ENCODE assay signal across 8 cellular contexts in genomic region chr20:544153-544725, GRCh38. TPM values are rescaled to one million over a fixed set of nuclear protein-coding genes. Genes with fewer than 3 reads are reported as not detected.
DNase-seq lines count a peak whose midpoint lies in the region; FAIRE-seq and TF ChIP-seq lines count a peak whose summit lies in the region.
"Had no signal": no experiment of that assay in that cellular context is flagged by ENCODE, and none has a peak within 500 bp of the region (broad histone marks: within the 10 kb centered on the region; RNA-seq: fewer than 3 reads in every experiment).

No MANE protein-coding gene starts in this region.

- peak overlapping the region; percentile 89 for H3K4me3 ChIP-seq in Jurkat, Clone E6-1 (ENCODE audit: low read length)
- H3K4me3 ChIP-seq in adipocyte (ENCODE audit: low read length), result peak overlapping the region; percentile 92
- peak overlapping the region; percentile 81 to 85 for H3K4me3 ChIP-seq in kidney (ENCODE audit: low read length in 2 of 2)

- no peak for FAIRE-seq in kidney (lab: Jason Lieb, UNC)
- FAIRE-seq: frontal cortex had no signal

- H3K4me1 ChIP-seq in adipocyte (ENCODE audit: control insufficient read depth, insufficient read depth, low read length) (peaks cover 36% of the 10 kb centered on the region), kidney (ENCODE audit: control insufficient read depth in 1 of 2, insufficient read depth in 1 of 2, low read depth in 1 of 2, low read length in 2 of 2) (peaks cover 17 to 31% of the 10 kb centered on the region in 2 donors)

- no peak for TF ChIP-seq CTCF in kidney (IDR thresholded peaks at IDR 0.05; ENCODE audit: borderline replicate concordance, extremely low read depth, insufficient read depth)

- H3K27ac ChIP-seq in kidney (ENCODE audit: low read depth in 2 of 2, low read length in 2 of 2), result peak overlapping the region; percentile 93 to 96
- peak overlapping the region; percentile 89 for H3K27ac ChIP-seq in substantia nigra (ENCODE audit: low read depth, low read length, poor library complexity, severe bottlenecking)

- H3K9ac ChIP-seq in adipocyte (ENCODE audit: low read length) (peak overlapping the region; percentile 98), kidney (ENCODE audit: low read length in 2 of 2) (peak overlapping the region in 1 of 2 donors; percentile 87)

- intact Hi-C loops in kidney (cut with DNase I), result no loop called here

- no peaks in the 10 kb centered on the region for H3K9me3 ChIP-seq in adipocyte (ENCODE audit: control insufficient read depth, low read length)
- no peaks in the 10 kb centered on the region for H3K9me3 ChIP-seq in kidney (ENCODE audit: control insufficient read depth in 1 of 2, low read length in 2 of 2)

- DNase-seq in Jurkat, Clone E6-1 (ENCODE audit: low read depth, low spot score), result no peak
- DNase-seq in adipocyte (ENCODE audit: low read depth) (no peak), kidney (no peak), substantia nigra (lab: John Stamatoyannopoulos, UW) (no peak), NCI-H1092 (lab: John Stamatoyannopoulos, UW) (no peak), Kasumi-1 (lab: John Stamatoyannopoulos, UW) (no peak), NCI-H748 (lab: John Stamatoyannopoulos, UW; ENCODE audit: unreplicated experiment) (no peak)

- H3K36me3 ChIP-seq in adipocyte (ENCODE audit: control insufficient read depth, insufficient read depth, low read length, severe bottlenecking), result no peaks in the 10 kb centered on the region
- no peaks in the 10 kb centered on the region for H3K36me3 ChIP-seq in kidney (ENCODE audit: control insufficient read depth in 1 of 2, insufficient read depth in 2 of 2, low read length in 2 of 2)

- H3K27me3 ChIP-seq in adipocyte (replicated peaks; ENCODE audit: control insufficient read depth, insufficient read depth, low read length), result peaks cover 11% of the 10 kb centered on the region

RNA-seq across cellular contexts. Expression of gene CSNK2A1, which starts 0.6 kb away (rescaled TPM):
- 124 TPM for polyA plus RNA-seq in Jurkat, Clone E6-1 (2012; ENCODE audit: insufficient read depth, insufficient read length)
- total RNA-seq in kidney, result 100 TPM
- polyA plus RNA-seq in kidney (ENCODE audit: insufficient read depth, low read depth, low replicate concordance), result 39.7 TPM
